In genomic region chr18:448116-448515, GRCh38 we compare ENCODE assay signal across 19 cellular contexts. TPM values are rescaled to one million over a fixed set of nuclear protein-coding genes. Genes with fewer than 3 reads are reported as not detected.
"Had no signal": no experiment of that assay in that cellular context is flagged by ENCODE, and none has a peak within 500 bp of the region (broad histone marks: within the 10 kb centered on the region; RNA-seq: fewer than 3 reads in every experiment).

No MANE protein-coding gene starts in this region.

- H3K27me3 ChIP-seq: dorsolateral prefrontal cortex, foreskin keratinocyte, upper lobe of right lung had no signal

- H3K4me3 ChIP-seq: dorsolateral prefrontal cortex, upper lobe of right lung had no signal

- DNase-seq: activated B cell treated with CpG ODN at 0.5 μM for 24 hours; activated CD4-positive, alpha-beta T cell treated with anti-CD3 and anti-CD28 coated beads for 4 hours; activated CD4-positive, alpha-beta T cell treated with anti-CD3 and anti-CD28 coated beads, Interleukin-2, amount 50 U/mL, for 48 hours; activated naive CD4-positive, alpha-beta T cell treated with Interleukin-2 at 50 U/mL for 16 hours; activated naive CD8-positive, alpha-beta T cell treated with anti-CD3 and anti-CD28 coated beads for 36 hours; activated T-cell treated with anti-CD3 and anti-CD28 coated beads, Interleukin-2, amount 50 U/mL, for 48 hours; dorsolateral prefrontal cortex; effector memory CD8-positive, alpha-beta T cell; foreskin keratinocyte; hippocampal formation; occipital lobe; posterior cingulate gyrus; stimulated activated CD4-positive, alpha-beta T cell treated with anti-CD3 and anti-CD28 coated beads, Interleukin-4, amount 100 ng/mL, for 4 hours; stimulated activated naive CD8-positive, alpha-beta T cell treated with anti-CD3 and anti-CD28 coated beads, Interleukin-15, Interleukin-2, amounts not matched to agents 100 U/mL and 50 U/mL, for 24 hours; T-helper 9 cell; upper lobe of right lung had no signal

- H3K36me3 ChIP-seq: upper lobe of right lung had no signal

- H3K27ac ChIP-seq: foreskin keratinocyte, upper lobe of right lung had no signal

- H3K4me1 ChIP-seq: foreskin keratinocyte had no signal

- H3K9me3 ChIP-seq: upper lobe of right lung had no signal

- FAIRE-seq: astrocyte, colon had no signal

RNA-seq across cellular contexts. Expression of gene COLEC12, which starts 52.4 kb away (rescaled TPM):
- total RNA-seq: activated B cell treated with CpG ODN at 0.5 μM for 24 hours; activated naive CD8-positive, alpha-beta T cell treated with anti-CD3 and anti-CD28 coated beads for 36 hours; foreskin keratinocyte; T-helper 1 cell treated with Interleukin-12 subunit alpha and Interleukin-12 subunit beta and Interleukin-4 antibody, amounts not matched to agents 30 ng/mL and 1 ng/mL, for 36 hours had no signal
- polyA plus RNA-seq: foreskin keratinocyte had no signal
